9 cellular contexts compared by ENCODE assay signal in genomic region chr1:26021647-26022403, GRCh38. TPM values are rescaled to one million over a fixed set of nuclear protein-coding genes. Genes with fewer than 3 reads are reported as not detected.
DNase-seq lines count a peak whose midpoint lies in the region; ATAC-seq, FAIRE-seq and TF ChIP-seq lines count a peak whose summit lies in the region.
"Had no signal": no experiment of that assay in that cellular context is flagged by ENCODE, and none has a peak within 500 bp of the region (broad histone marks: within the 10 kb centered on the region; RNA-seq: fewer than 3 reads in every experiment).

Gene EXTL1, plus strand, starts transcription at chr1:26021775. Its CDS starts 872 bp downstream, at chr1:26022647.

- no peak for ATAC-seq in HG03521 (IDR thresholded peaks at IDR 0.05; ENCODE audit: unreplicated experiment)

- H3K9me3 ChIP-seq in HUES48 (ENCODE audit: control insufficient read depth, insufficient read depth, low read length) (no peaks in the 10 kb centered on the region), astrocyte (ENCODE audit: insufficient read depth, low read depth, low read length) (no peaks in the 10 kb centered on the region), iPS-15b (ENCODE audit: control insufficient read depth, insufficient read depth, low read length) (no peaks in the 10 kb centered on the region), skeletal muscle tissue (ENCODE audit: control insufficient read depth in 3 of 3, low read length in 3 of 3) (no peaks in the 10 kb centered on the region), OCI-LY7 (ENCODE audit: low read length) (no peaks in the 10 kb centered on the region)

- H2AFZ ChIP-seq in astrocyte (ENCODE audit: low read depth, low read length) (peak within 1 kb of the TSS; percentile 72), OCI-LY7 (ENCODE audit: low read length) (no peak within 1 kb of the TSS)

- H4K20me1 ChIP-seq in astrocyte (ENCODE audit: insufficient read depth, low read length), result no peaks in the 10 kb centered on the region
- H4K20me1 ChIP-seq in OCI-LY7 (ENCODE audit: insufficient read depth, low read length), result no peaks in the 10 kb centered on the region

- H3K36me3 Mint-ChIP-seq in astrocyte (ENCODE audit: low read depth, unreplicated experiment), result peaks cover 1% of the 10 kb centered on the region

- peak within 1 kb of the TSS; percentile 58 for H3K4me3 ChIP-seq in HUES48 (ENCODE audit: low read depth, low read length)
- H3K4me3 ChIP-seq in astrocyte (ENCODE audit: insufficient read depth, low read depth, low read length), result peak within 1 kb of the TSS; percentile 60
- peak within 1 kb of the TSS; percentile 62 for H3K4me3 ChIP-seq in iPS-15b (ENCODE audit: low read depth, low read length)
- H3K4me3 ChIP-seq in skeletal muscle tissue (ENCODE audit: low read length in 3 of 3), result peak within 1 kb of the TSS; percentile 68 to 85 (median 69)
- H3K4me3 ChIP-seq in OCI-LY7 (ENCODE audit: low read depth, low read length, poor library complexity, severe bottlenecking), result no peak within 1 kb of the TSS

- H3K9me2 ChIP-seq in OCI-LY7 (ENCODE audit: insufficient read depth, low read length), result no peaks in the 10 kb centered on the region

- no TSS peak for BruUV-seq in OCI-LY7 (replicated peaks; lab: Mats Ljungman, UMichigan)

- no peaks in the 10 kb centered on the region for H3K27me3 Mint-ChIP-seq in astrocyte (ENCODE audit: low read depth, unreplicated experiment)

- FAIRE-seq in astrocyte (lab: Jason Lieb, UNC), result peak; percentile 41

- peak within 1 kb of the TSS; percentile 93 for H3K27ac Mint-ChIP-seq in astrocyte (ENCODE audit: unreplicated experiment)

- CTCF ChIA-PET in OCI-LY7 (lab: Charles Lee; ENCODE audit: unreplicated experiment), result no interaction called here

- no peak for TF ChIP-seq CTCF in astrocyte (IDR thresholded peaks at IDR 0.05; ENCODE audit: insufficient read depth, low read depth, low read length)
- no peak for TF ChIP-seq CTCF in OCI-LY7 (conservative IDR thresholded peaks at IDR 0.05; ENCODE audit: low read length)

- peaks cover 23% of the 10 kb centered on the region for H3K79me2 ChIP-seq in astrocyte (ENCODE audit: insufficient read depth, low read length)
- H3K79me2 ChIP-seq in OCI-LY7 (ENCODE audit: insufficient read depth, low read depth, low read length), result no peaks in the 10 kb centered on the region

- H3K27me3 ChIP-seq in HUES48 (ENCODE audit: control insufficient read depth, insufficient read depth, low read length), result no peaks in the 10 kb centered on the region
- H3K27me3 ChIP-seq in astrocyte (ENCODE audit: insufficient read depth, low read length), result no peaks in the 10 kb centered on the region
- no peaks in the 10 kb centered on the region for H3K27me3 ChIP-seq in iPS-15b (ENCODE audit: control insufficient read depth, insufficient read depth, low read length)
- no peaks in the 10 kb centered on the region for H3K27me3 ChIP-seq in skeletal muscle tissue (ENCODE audit: control insufficient read depth in 3 of 3, insufficient read depth in 3 of 3, low read length in 3 of 3)

- H3K27ac ChIP-seq in HUES48 (ENCODE audit: low read depth, low read length) (no peak within 1 kb of the TSS), astrocyte (ENCODE audit: low read depth, low read length) (peak within 1 kb of the TSS; percentile 82), skeletal muscle tissue (ENCODE audit: low read depth, low read length) (peak within 1 kb of the TSS; percentile 83), OCI-LY7 (ENCODE audit: low read depth, low read length, poor library complexity, severe bottlenecking) (no peak within 1 kb of the TSS)

- DNase-seq in astrocyte (ENCODE audit: low read depth) (peak; percentile 59), mucosa of gallbladder (ENCODE audit: low spot score) (no peak), OCI-LY7 (ENCODE audit: low spot score) (no peak), NCI-H1436 (lab: John Stamatoyannopoulos, UW) (no peak)
- DNase-seq: MM.1S had no signal

- intact Hi-C loops in OCI-LY7 (cut with micrococcal nuclease; ENCODE audit: unreplicated experiment), result no loop called here

- H3K4me2 ChIP-seq in astrocyte (ENCODE audit: low read length), result peak within 1 kb of the TSS; percentile 84
- no peak within 1 kb of the TSS for H3K4me2 ChIP-seq in OCI-LY7 (ENCODE audit: low read length)

- no peaks in the 10 kb centered on the region for H3K9me3 Mint-ChIP-seq in astrocyte (ENCODE audit: unreplicated experiment)

- peak within 1 kb of the TSS; percentile 91 for H3K4me3 Mint-ChIP-seq in astrocyte (ENCODE audit: unreplicated experiment)

- H3K9ac ChIP-seq in HUES48 (ENCODE audit: low read depth, low read length) (no peak within 1 kb of the TSS), astrocyte (ENCODE audit: low read length) (peak within 1 kb of the TSS; percentile 55), iPS-15b (ENCODE audit: low read depth, low read length) (peak within 1 kb of the TSS; percentile 49), skeletal muscle tissue (ENCODE audit: low read depth in 1 of 3, low read length in 3 of 3) (peak within 1 kb of the TSS; percentile 66 to 86 (median 81))

- H3K4me1 ChIP-seq in HUES48 (ENCODE audit: control insufficient read depth, insufficient read depth, low read length) (peaks cover 9% of the 10 kb centered on the region), astrocyte (ENCODE audit: insufficient read depth, low read length) (peaks cover 75% of the 10 kb centered on the region), iPS-15b (ENCODE audit: control insufficient read depth, insufficient read depth, low read length) (peaks cover 4% of the 10 kb centered on the region), skeletal muscle tissue (ENCODE audit: control insufficient read depth in 3 of 3, insufficient read depth in 3 of 3, low read length in 3 of 3) (peaks cover 46 to 66% (median 63%) of the 10 kb centered on the region in 3 donors), OCI-LY7 (ENCODE audit: insufficient read depth, low read length, poor library complexity, severe bottlenecking) (peaks cover 4% of the 10 kb centered on the region)

- H3K36me3 ChIP-seq in HUES48 (ENCODE audit: control insufficient read depth, insufficient read depth, low read length), result no peaks in the 10 kb centered on the region
- no peaks in the 10 kb centered on the region for H3K36me3 ChIP-seq in astrocyte (ENCODE audit: insufficient read depth, low read length)
- H3K36me3 ChIP-seq in iPS-15b (ENCODE audit: control insufficient read depth, insufficient read depth, low read length), result no peaks in the 10 kb centered on the region
- H3K36me3 ChIP-seq in skeletal muscle tissue (ENCODE audit: control insufficient read depth in 3 of 3, insufficient read depth in 3 of 3, low read length in 3 of 3), result peaks cover 0 to 3% (median 0%) of the 10 kb centered on the region in 3 donors
- no peaks in the 10 kb centered on the region for H3K36me3 ChIP-seq in OCI-LY7 (ENCODE audit: insufficient read depth, low read length)

- H3K4me1 Mint-ChIP-seq in astrocyte (ENCODE audit: low read depth, unreplicated experiment), result peaks cover 54% of the 10 kb centered on the region

- POLR2A ChIA-PET in OCI-LY7 (lab: Charles Lee), result interaction anchor here (0.6 kb wide), 1 partner anchor 96 kb away, joined by 3 read pairs; no protein-coding TSS in a partner anchor

RNA-seq across cellular contexts. Expression of gene EXTL1, which starts in this region (rescaled TPM):
- 26.4 and 39.9 TPM in 2 replicates for total RNA-seq in astrocyte
- 0.52 TPM for total RNA-seq in skeletal muscle tissue
- total RNA-seq in mucosa of gallbladder, result 1.6 TPM
- total RNA-seq in OCI-LY7 (2014; rRNA removed; shearing (Covaris generic)), result not detected in 2 replicates
- total RNA-seq in OCI-LY7 (2022), result 0.26 and 0.67 TPM in 2 replicates

Comparison
In these comparisons a context has a peak if more than half of its experiments do, and no peak if none do; other contexts are left out.
1. RNA of gene EXTL1 (total RNA-seq): 26.4 to 39.9 TPM in astrocyte; 1.6 TPM in mucosa of gallbladder (single experiment), 0.26 to 0.67 TPM in OCI-LY7 and 0.52 TPM in skeletal muscle tissue (single experiment); every median in the first group is over 10 times any median in the second.
2. H3K27ac ChIP-seq: peak in astrocyte (single experiment) and skeletal muscle tissue (single experiment); none in HUES48 (single experiment) and OCI-LY7 (single experiment).